In the genomic region with DNA sequence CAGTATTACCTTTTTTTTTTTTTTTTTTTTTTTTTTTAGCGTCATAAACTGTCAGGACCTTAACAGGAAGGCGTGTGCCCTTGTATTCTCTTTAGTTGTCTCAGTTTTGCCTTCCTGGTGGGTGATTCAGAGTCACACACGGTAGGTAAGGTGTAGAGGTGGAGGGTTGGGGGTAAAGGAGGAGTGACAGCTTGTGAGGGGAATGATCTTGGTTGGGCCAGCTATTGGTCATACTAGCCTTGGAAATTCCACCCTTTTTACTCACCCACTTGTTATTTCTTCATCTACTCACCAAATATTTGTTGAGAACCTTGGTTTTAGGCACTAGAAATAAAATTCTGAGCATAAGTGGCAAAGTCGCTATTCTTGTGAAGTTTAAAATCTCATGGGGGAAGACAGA, we compare ENCODE assay signal across 19 cellular contexts. TPM values are rescaled to one million over a fixed set of nuclear protein-coding genes. Genes with fewer than 3 reads are reported as not detected.
"Had no signal": no experiment of that assay in that cellular context is flagged by ENCODE, and none has a peak within 500 bp of the region (broad histone marks: within the 10 kb centered on the region; RNA-seq: fewer than 3 reads in every experiment).

No MANE protein-coding gene starts in this region.

- H3K27ac ChIP-seq: cardiac muscle cell, tibial artery had no signal

- H3K9me3 ChIP-seq: tibial artery had no signal

- H3K4me3 ChIP-seq: cardiac muscle cell, tibial artery had no signal

- H3K36me3 ChIP-seq: cardiac muscle cell, tibial artery had no signal

- ATAC-seq: stimulated activated naive B cell treated with anti-CD40 and anti-IgM and Interleukin-4, amounts not matched to agents 10 μg/mL and 1 μg/mL and 100 μg/mL, for 72 hours had no signal

- DNase-seq: activated CD4-positive, alpha-beta T cell treated with anti-CD3 and anti-CD28 coated beads, Interleukin-2, amount 10 ng/mL, durations not matched to agents 7 days and 5 days; activated CD4-positive, CD25-positive, alpha-beta regulatory T cell; activated CD8-positive, alpha-beta memory T cell treated with anti-CD3 and anti-CD28 coated beads, Interleukin-2, amount 50 U/mL, for 48 hours; activated gamma-delta T cell treated with Interleukin-2 at 50 U/mL for 16 hours; activated naive CD8-positive, alpha-beta T cell treated with anti-CD3 and anti-CD28 coated beads for 36 hours; aorta; glutamatergic neuron; hypothalamus; kidney; nucleus accumbens; stimulated activated CD4-positive, alpha-beta T cell treated with anti-CD3 and anti-CD28 coated beads, Interleukin-2, amount 100 ng/mL, for 48 hours; stimulated activated naive B cell treated with anti-CD40 and anti-IgM and Interleukin-4, amounts not matched to agents 10 μg/mL and 1 μg/mL and 100 μg/mL, for 72 hours; tibial artery had no signal

RNA-seq across cellular contexts. Expression of gene SMIM21, which starts 22.2 kb away (rescaled TPM):
- total RNA-seq: activated CD4-positive, alpha-beta T cell treated with anti-CD3 and anti-CD28 coated beads, Interleukin-2, amount 10 ng/mL, durations not matched to agents 7 days and 5 days; activated naive CD8-positive, alpha-beta T cell treated with anti-CD3 and anti-CD28 coated beads for 36 hours; aorta; cardiac muscle cell; fibroblast of villous mesenchyme; kidney; liver; skeletal muscle tissue; T-helper 2 cell treated with Interferon-gamma antibody and Interleukin-4, amounts not matched to agents 100 ng/mL and 5 ng/mL, for 36 hours had no signal
- polyA plus RNA-seq: aorta, cardiac muscle cell, esophagus, liver had no signal
